In genomic region chr10:30687698-30688213, GRCh38 we compare ENCODE assay signal across 8 cellular contexts. TPM values are rescaled to one million over a fixed set of nuclear protein-coding genes. Genes with fewer than 3 reads are reported as not detected.
A peak's percentile ranks its signal among the peaks of the same experiment; 100 is the strongest.
DNase-seq lines count a peak whose midpoint lies in the region; ATAC-seq and TF ChIP-seq lines count a peak whose summit lies in the region.

No MANE protein-coding gene starts in this region.

- H3K27me3 ChIP-seq in A673 (replicated peaks; ENCODE audit: insufficient read depth, low read depth, low read length, poor library complexity): peaks cover 5% of the 10 kb centered on the region
- no peaks in the 10 kb centered on the region for H3K27me3 ChIP-seq in Karpas-422 (ENCODE audit: low read length)
- H3K27me3 ChIP-seq in testis: no peaks in the 10 kb centered on the region

- intact Hi-C loops in A673 (cut with micrococcal nuclease; ENCODE audit: unreplicated experiment): no loop called here
- intact Hi-C loops in testis (cut with DNase I; ENCODE audit: low total_unique reads): no loop called here

- no TSS peak for BruUV-seq in A673 (replicated peaks; lab: Mats Ljungman, UMichigan)

- H3K4me3 ChIP-seq in A673 (ENCODE audit: low read depth, low read length, poor library complexity, severe bottlenecking): no peak overlapping the region
- no peak overlapping the region for H3K4me3 ChIP-seq in Karpas-422 (ENCODE audit: low read length)
- H3K4me3 ChIP-seq in foreskin fibroblast (ENCODE audit: low read depth in 1 of 2, low read length in 2 of 2): no peak overlapping the region
- no peak overlapping the region for H3K4me3 ChIP-seq in testis

- H3K9ac ChIP-seq in Karpas-422 (ENCODE audit: low read length): no peak overlapping the region

- CTCF ChIA-PET in A673 (lab: Charles Lee): interaction anchor here (0.5 to 1.1 kb wide), 9 partner anchors 10 to 444 kb away, joined by 3 to 11 read pairs (median 3); partner anchors contain the start of gene MTPAP

- DNase-seq in A673 (ENCODE audit: low spot score) (peak; percentile 83), Karpas-422 (peak; percentile 84), SHP77 (lab: John Stamatoyannopoulos, UW) (peak; percentile 44 to 63), foreskin fibroblast (peak; percentile 67 to 92), omental fat pad (ENCODE audit: low spot score) (peak; percentile 66), testis (peak; percentile 75)
- peak; percentile 66 for DNase-seq in activated effector memory CD4-positive, alpha-beta T cell treated with Interleukin-2 at 50 U/mL for 16 hours

- no peak overlapping the region for H3K4me2 ChIP-seq in Karpas-422 (ENCODE audit: low read depth, low read length, poor library complexity, severe bottlenecking)

- TF ChIP-seq POLR2A in testis (IDR thresholded peaks at IDR 0.05): no peak

- peak; percentile 97 for TF ChIP-seq CTCF in A673 (conservative IDR thresholded peaks at IDR 0.05; ENCODE audit: low read depth, low read length)
- TF ChIP-seq CTCF in foreskin fibroblast (IDR thresholded peaks at IDR 0.05; ENCODE audit: low read depth, low read length): peak; percentile 98
- peak in 1 of 3 donors; percentile 86 for TF ChIP-seq CTCF in omental fat pad (IDR thresholded peaks at IDR 0.05)
- TF ChIP-seq CTCF in testis (IDR thresholded peaks at IDR 0.05): peak; percentile 12 to 85 (median 58)

- no peaks in the 10 kb centered on the region for H3K79me2 ChIP-seq in Karpas-422 (ENCODE audit: low read length)

- no peak overlapping the region for H2AFZ ChIP-seq in Karpas-422 (ENCODE audit: low read length)

- ATAC-seq in GM18868 (IDR thresholded peaks at IDR 0.05; ENCODE audit: unreplicated experiment) (peak; percentile 80), omental fat pad (ENCODE audit: low FRiP score) (peak; percentile 79)

- no peaks in the 10 kb centered on the region for H3K9me3 ChIP-seq in A673 (ENCODE audit: low read depth, low read length, poor library complexity, severe bottlenecking)
- H3K9me3 ChIP-seq in Karpas-422 (ENCODE audit: low read length): no peaks in the 10 kb centered on the region
- no peaks in the 10 kb centered on the region for H3K9me3 ChIP-seq in testis

- H3K4me1 ChIP-seq in A673 (ENCODE audit: insufficient read depth, low read length, poor library complexity, severe bottlenecking) (no peaks in the 10 kb centered on the region), Karpas-422 (ENCODE audit: low read length) (peaks cover 9% of the 10 kb centered on the region), testis (no peaks in the 10 kb centered on the region)

- no peaks in the 10 kb centered on the region for H3K36me3 ChIP-seq in A673 (ENCODE audit: insufficient read depth, low read length, poor library complexity, severe bottlenecking)
- no peaks in the 10 kb centered on the region for H3K36me3 ChIP-seq in Karpas-422 (ENCODE audit: insufficient read depth, low read length)
- H3K36me3 ChIP-seq in testis (ENCODE audit: low read depth, missing control alignments): no peaks in the 10 kb centered on the region

- no peaks in the 10 kb centered on the region for H4K20me1 ChIP-seq in Karpas-422 (ENCODE audit: insufficient read depth, low read depth, low read length)

- no peaks in the 10 kb centered on the region for H3K9me2 ChIP-seq in Karpas-422 (replicated peaks; ENCODE audit: insufficient read depth, low read length)

- H3K27ac ChIP-seq in A673 (ENCODE audit: low read depth, low read length, poor library complexity, severe bottlenecking): no peak overlapping the region
- H3K27ac ChIP-seq in Karpas-422 (ENCODE audit: low read length): no peak overlapping the region
- H3K27ac ChIP-seq in testis: no peak overlapping the region

- WGBS in testis, 2 donors: 3 to 5% methylated on average over 7 of the region's 7 CpGs

- POLR2A ChIA-PET in A673 (lab: Charles Lee; ENCODE audit: low non-redundant PET): interaction anchor here (0.5 kb wide), 1 partner anchor 1366 kb away, joined by 5 read pairs; no protein-coding TSS in a partner anchor

RNA-seq across cellular contexts. Expression of gene LYZL2, which starts 58.2 kb away (rescaled TPM):
- total RNA-seq in A673 (2021) (not detected in 2 replicates), omental fat pad (not detected), testis (10 to 100 TPM; 48.7 to 88.9 TPM)
- not detected in 2 replicates for total RNA-seq in Karpas-422 (2014; rRNA removed; shearing (Covaris generic); ENCODE audit: low replicate concordance)
- 100 TPM for polyA plus RNA-seq in testis (ENCODE audit: insufficient read depth, low read depth, low replicate concordance)

Comparison
In these comparisons a context has a peak if more than half of its experiments do, and no peak if none do; other contexts are left out.
1. RNA of gene LYZL2, which starts 58.2 kb away (total RNA-seq): 48.7 to 88.9 TPM in testis; not detected in A673, not detected in Karpas-422 and not detected in omental fat pad; every median in the first group is over 10 times any median in the second.
2. Peak in every context shown above with its lines, with median percentiles within 50 percentile points of each other: DNase-seq.